Comparison of ENCODE assay signal across 10 cellular contexts in the genomic region with DNA sequence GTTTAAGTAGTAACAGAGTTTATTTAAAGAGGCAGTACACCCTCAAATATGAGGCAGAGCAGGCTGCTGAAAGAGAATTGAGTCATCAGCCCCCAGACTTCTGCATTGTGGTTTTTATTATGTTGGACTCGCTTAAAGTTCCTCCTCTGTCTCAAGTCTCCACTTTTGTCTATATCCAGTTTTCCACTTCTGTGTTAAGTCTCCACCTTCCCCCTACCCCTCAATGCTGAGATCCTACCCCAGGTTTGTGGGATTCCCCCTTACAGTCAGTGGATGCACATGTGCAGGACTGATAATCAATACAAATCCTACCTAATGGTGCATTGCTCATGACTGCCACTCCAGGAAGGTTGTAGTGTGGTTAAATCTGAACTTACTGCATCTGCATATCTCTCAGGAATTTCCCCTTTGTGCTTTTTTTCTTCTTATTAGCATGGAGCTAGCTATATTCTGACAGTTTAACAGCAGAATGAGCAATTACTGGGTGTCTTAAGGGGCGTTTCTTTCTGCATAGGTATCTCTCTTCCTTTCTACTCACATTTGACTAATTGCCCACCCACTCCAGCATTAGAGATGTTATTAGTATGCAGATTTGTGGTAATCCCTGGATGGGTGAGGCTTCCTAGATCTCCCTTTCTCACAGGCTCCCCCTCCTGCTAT. TPM values are rescaled to one million over a fixed set of nuclear protein-coding genes. Genes with fewer than 3 reads are reported as not detected.
DNase-seq lines count a peak whose midpoint lies in the region; ATAC-seq and TF ChIP-seq lines count a peak whose summit lies in the region.
"Had no signal": no experiment of that assay in that cellular context is flagged by ENCODE, and none has a peak within 500 bp of the region (broad histone marks: within the 10 kb centered on the region; RNA-seq: fewer than 3 reads in every experiment).

No MANE protein-coding gene starts in this region.

- H3K9me3 Mint-ChIP-seq in activated B cell treated with CpG ODN at 0.5 μM for 24 hours, result no peaks in the 10 kb centered on the region
- peaks cover 0 to 24% (median 12%) of the 10 kb centered on the region in 7 donors for H3K9me3 Mint-ChIP-seq in naive B cell

- H3K4me1 Mint-ChIP-seq in activated B cell treated with CpG ODN at 0.5 μM for 24 hours (peaks cover 45% of the 10 kb centered on the region), naive B cell (peaks cover 35 to 45% (median 40%) of the 10 kb centered on the region in 3 donors)

- ATAC-seq in activated B cell treated with CpG ODN at 0.5 μM for 24 hours (ENCODE audit: low read depth) (peak; percentile 76), naive B cell (ENCODE audit: low read depth in 2 of 2) (peak; percentile 66), GM21529 (IDR thresholded peaks at IDR 0.05; ENCODE audit: unreplicated experiment) (no peak)

- CTCF ChIA-PET in activated B cell treated with CpG ODN at 0.5 μM for 24 hours (lab: Charles Lee), result interaction anchor here (0.9 to 1.2 kb wide), 2 partner anchors 121 to 124 kb away, joined by 3 read pairs; no protein-coding TSS in a partner anchor

- H3K27ac Mint-ChIP-seq in activated B cell treated with CpG ODN at 0.5 μM for 24 hours, result peak overlapping the region; percentile 89
- H3K27ac Mint-ChIP-seq in naive B cell, result peak overlapping the region in 3 of 6 donors; percentile 12 to 42 (median 17)
- H3K27ac Mint-ChIP-seq: T-helper 1 cell treated with Interleukin-12 subunit alpha and Interleukin-12 subunit beta and Interleukin-4 antibody, amounts not matched to agents 30 μg/mL and 1 μg/mL, for 36 hours had no signal

- H3K4me3 ChIP-seq in GM12864 (ENCODE audit: low read depth, low read length) (no peak overlapping the region), HL-60 (replicated peaks; ENCODE audit: insufficient read depth, low read length) (peak overlapping the region; percentile 25)

- H3K27me3 Mint-ChIP-seq in activated B cell treated with CpG ODN at 0.5 μM for 24 hours (no peaks in the 10 kb centered on the region), naive B cell (peaks cover 0 to 7% (median 0%) of the 10 kb centered on the region in 3 donors)

- DNase-seq in GM12864 (ENCODE audit: low read depth) (peak; percentile 24), HL-60 (ENCODE audit: low read depth in 1 of 2, low spot score in 1 of 2) (peak; percentile 30 to 84), activated B cell treated with CpG ODN at 0.5 μM for 24 hours (peak; percentile 32), naive B cell (peak; percentile 41), NCI-H226 (no peak), dedifferentiated amniotic fluid mesenchymal stem cell (ENCODE audit: extremely low spot score) (no peak)
- no peak for DNase-seq in activated CD8-positive, alpha-beta memory T cell treated with anti-CD3 and anti-CD28 coated beads, Interleukin-2, amount 50 U/mL, for 48 hours

- no peak for TF ChIP-seq CTCF in GM12864 (IDR thresholded peaks at IDR 0.05; ENCODE audit: low read depth, low read length, missing control alignments)
- no peak for TF ChIP-seq CTCF in HL-60 (IDR thresholded peaks at IDR 0.05; ENCODE audit: insufficient read depth, low read length)
- no peak for TF ChIP-seq CTCF in activated B cell treated with CpG ODN at 0.5 μM for 24 hours (IDR thresholded peaks at IDR 0.05)

- intact Hi-C loops in activated B cell treated with CpG ODN at 0.5 μM for 24 hours (cut with micrococcal nuclease), result loop anchor here (1.0 to 10.0 kb wide), 9 partner anchors 14 to 294 kb away; partner anchors contain the start of genes ATG3 and SLC35A5

- peak overlapping the region; percentile 70 for H3K27ac ChIP-seq in HL-60 (replicated peaks)

- peak overlapping the region; percentile 69 for H3K4me3 Mint-ChIP-seq in activated B cell treated with CpG ODN at 0.5 μM for 24 hours
- peak overlapping the region in 6 of 8 donors; percentile 4 to 50 (median 32) for H3K4me3 Mint-ChIP-seq in naive B cell

- POLR2A ChIA-PET in activated B cell treated with CpG ODN at 0.5 μM for 24 hours (lab: Charles Lee), result interaction anchor here (1.0 to 1.2 kb wide), 3 partner anchors 49 to 181 kb away, joined by 3 to 5 read pairs (median 3); partner anchors contain the start of gene CD200R1

- H3K27me3 ChIP-seq in HL-60 (ENCODE audit: insufficient read depth, poor library complexity, severe bottlenecking), result no peaks in the 10 kb centered on the region

- H3K36me3 Mint-ChIP-seq in activated B cell treated with CpG ODN at 0.5 μM for 24 hours (ENCODE audit: low read depth) (no peaks in the 10 kb centered on the region), naive B cell (no peaks in the 10 kb centered on the region)

RNA-seq across cellular contexts. Expression of gene CD200R1L, which starts 11.9 kb away (rescaled TPM):
- total RNA-seq in activated B cell treated with CpG ODN at 0.5 μM for 24 hours, result not detected in 2 replicates
- not detected for polyA plus RNA-seq in naive B cell (ENCODE audit: low read depth in 6 of 6)
- total RNA-seq: pulmonary artery endothelial cell had no signal

Comparison
In these comparisons a context has a peak if more than half of its experiments do, and no peak if none do; other contexts are left out.
1. DNase-seq: peak in GM12864 (single experiment), HL-60 (2 of 2), activated B cell treated with CpG ODN at 0.5 μM for 24 hours (single experiment) and naive B cell (single experiment); none in NCI-H226 (single experiment), dedifferentiated amniotic fluid mesenchymal stem cell (single experiment) and activated CD8-positive, alpha-beta memory T cell treated with anti-CD3 and anti-CD28 coated beads, Interleukin-2, amount 50 U/mL, for 48 hours (single experiment).